ENCODE assay signal across 10 cellular contexts in the genomic region with DNA sequence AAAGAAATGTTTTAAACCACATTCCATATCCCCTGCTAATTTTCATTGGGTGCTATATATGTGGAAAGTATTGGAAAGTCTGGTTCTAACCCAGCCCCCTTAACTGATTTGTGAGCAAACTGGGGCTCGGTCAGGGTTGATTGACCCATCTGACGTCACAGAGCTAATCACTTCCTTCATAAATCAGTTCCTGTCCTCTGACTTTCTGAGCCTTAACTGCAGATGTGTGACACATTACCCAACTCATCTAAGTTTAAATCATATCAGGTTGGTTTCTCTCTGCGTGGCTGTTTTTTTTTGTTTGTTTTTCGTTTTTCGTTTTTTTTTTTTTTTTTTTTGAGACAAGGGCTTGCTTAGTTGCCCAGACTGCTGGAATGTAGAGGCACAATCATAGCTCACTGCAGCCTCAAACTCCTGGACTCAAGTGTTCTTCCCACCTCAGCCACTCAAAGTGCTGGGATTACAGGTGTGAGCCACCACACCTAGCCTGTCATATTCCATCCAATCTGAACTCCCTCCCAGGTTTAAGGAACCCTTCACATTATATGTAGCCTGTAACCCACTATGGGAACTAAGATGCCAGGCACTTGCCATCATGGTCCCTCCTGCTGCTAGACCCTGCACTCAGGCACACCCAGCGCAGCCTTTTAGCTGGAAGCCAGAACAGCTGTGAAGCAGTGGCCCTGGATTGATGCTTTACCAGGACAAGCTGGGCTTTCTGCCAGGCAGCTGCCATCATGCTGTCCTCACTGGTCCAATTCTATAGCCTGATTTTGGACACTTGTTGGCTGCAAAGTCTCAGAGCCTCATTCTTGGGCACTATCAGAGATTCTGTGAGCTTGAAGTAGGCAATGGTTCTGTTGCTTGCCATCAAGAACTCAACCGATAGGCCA. TPM values are rescaled to one million over a fixed set of nuclear protein-coding genes. Genes with fewer than 3 reads are reported as not detected.
DNase-seq lines count a peak whose midpoint lies in the region; ATAC-seq and FAIRE-seq lines count a peak whose summit lies in the region.
"Had no signal": no experiment of that assay in that cellular context is flagged by ENCODE, and none has a peak within 500 bp of the region (broad histone marks: within the 10 kb centered on the region; RNA-seq: fewer than 3 reads in every experiment).

No MANE protein-coding gene starts in this region.

- in situ Hi-C loops in KBM-7 (cut with MboI; ENCODE audit: low pct_unique_long_range_greater_than_20kb, low sequenced_read_pairs): no loop called here

- H3K27ac ChIP-seq in caudate nucleus (ENCODE audit: low read depth, low read length): no peak overlapping the region
- H3K27ac ChIP-seq: cardiac muscle cell had no signal

- no peak for FAIRE-seq in HTR-8/SVneo (lab: Jason Lieb, UNC)

- DNase-seq in KBM-7 (peak; percentile 40), renal cortical epithelial cell (ENCODE audit: low read depth) (peak; percentile 56), HTR-8/SVneo (ENCODE audit: insufficient read length, low spot score) (no peak), caudate nucleus (lab: John Stamatoyannopoulos, UW) (no peak), SHP77 treated with DMSO at 0.1 percent for 48 hours (lab: John Stamatoyannopoulos, UW) (no peak)
- no peak for DNase-seq in effector CD4-positive, alpha-beta T cell
- DNase-seq: NCI-H2107 had no signal

- ATAC-seq in GM19043 (IDR thresholded peaks at IDR 0.05; ENCODE audit: low read depth, unreplicated experiment) (peak; percentile 79), HG02610 (IDR thresholded peaks at IDR 0.05; ENCODE audit: unreplicated experiment) (peak; percentile 48)

RNA-seq across cellular contexts. Expression of gene BPTF, which starts 6.9 kb away (rescaled TPM):
- total RNA-seq in renal cortical epithelial cell: 17.5 and 102 TPM in 2 replicates

Comparison
In these comparisons a context has a peak if more than half of its experiments do, and no peak if none do; other contexts are left out.
1. DNase-seq: peak in KBM-7 (single experiment) and renal cortical epithelial cell (single experiment); none in HTR-8/SVneo (single experiment), caudate nucleus (0 of 61), SHP77 treated with DMSO at 0.1 percent for 48 hours (single experiment) and effector CD4-positive, alpha-beta T cell (single experiment).